ENCODE assay signal across 14 cellular contexts in the genomic region with DNA sequence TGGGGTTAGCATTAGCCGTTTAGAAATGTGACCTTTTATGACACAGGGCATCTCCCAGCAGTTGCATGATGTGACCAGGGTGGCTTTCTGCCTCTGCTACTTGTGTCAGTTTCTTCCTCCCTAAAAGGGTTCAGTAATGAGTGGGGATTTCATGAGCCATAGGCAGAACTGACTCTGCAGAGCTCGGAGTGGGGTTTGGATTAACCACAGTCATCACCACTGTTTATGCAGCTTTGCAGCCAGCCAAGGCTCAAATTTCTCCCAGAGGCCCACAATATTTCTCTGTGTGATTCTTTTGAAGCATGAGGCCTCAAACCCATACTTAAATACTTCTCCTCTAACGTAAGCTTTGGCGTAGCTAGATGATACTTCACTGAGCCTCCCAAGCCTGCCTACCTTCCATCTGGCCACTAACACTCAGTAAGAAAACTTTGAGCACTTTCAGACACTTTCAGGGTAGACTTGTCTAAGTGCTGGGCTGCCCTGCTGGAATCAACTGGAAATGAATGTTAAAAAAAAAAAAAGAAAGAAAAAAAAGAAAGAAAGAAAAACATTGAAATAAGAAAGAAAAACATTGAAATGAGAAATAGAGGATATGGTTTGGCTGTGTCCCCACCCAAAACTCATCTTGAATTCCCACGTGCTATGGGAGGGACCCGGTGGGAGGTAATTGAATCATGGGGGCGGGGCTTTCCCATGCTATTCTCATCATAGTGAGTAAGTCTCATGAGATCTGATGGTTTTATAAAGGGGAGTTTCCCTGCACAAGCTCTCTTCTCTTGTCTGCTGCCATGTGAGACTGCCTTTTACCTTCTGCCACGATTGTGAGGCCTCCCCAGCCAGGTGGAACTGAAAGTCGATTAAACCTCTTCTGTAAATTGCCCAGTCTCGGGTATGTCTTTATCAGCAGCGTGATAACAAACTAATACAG. TPM values are rescaled to one million over a fixed set of nuclear protein-coding genes. Genes with fewer than 3 reads are reported as not detected.
DNase-seq lines count a peak whose midpoint lies in the region; ATAC-seq, FAIRE-seq and TF ChIP-seq lines count a peak whose summit lies in the region.
"Had no signal": no experiment of that assay in that cellular context is flagged by ENCODE, and none has a peak within 500 bp of the region (broad histone marks: within the 10 kb centered on the region; RNA-seq: fewer than 3 reads in every experiment).

No MANE protein-coding gene starts in this region.

- 33% methylated on average over 11 of the region's 11 CpGs for WGBS in K562 (ENCODE audit: insufficient coverage, low coverage, missing lambda C conversion rate)
- WGBS in tibial nerve, 2 donors, result 53 to 54% methylated on average over 11 of the region's 11 CpGs

- H3K4me1 Mint-ChIP-seq in activated naive CD4-positive, alpha-beta T cell treated with anti-CD3 and anti-CD28 coated beads for 36 hours (ENCODE audit: low read depth), result peaks cover 4% of the 10 kb centered on the region
- H3K4me1 Mint-ChIP-seq in memory B cell, result peaks cover 2% of the 10 kb centered on the region

- TF ChIP-seq EP300 in K562 (IDR thresholded peaks at IDR 0.05; ENCODE audit: low read length), result no peak
- peak in 1 of 2 donors; percentile 34 for TF ChIP-seq EP300 in tibial nerve (IDR thresholded peaks at IDR 0.05)

- no peak for TF ChIP-seq RAD21 in K562 (CRISPR knock-in tag; conservative IDR thresholded peaks at IDR 0.05 in 1 of 2, IDR thresholded peaks at IDR 0.05 in 1 of 2)

- in situ Hi-C loops in K562 (cut with MboI), result no loop called here

- DNase-seq in activated naive CD4-positive, alpha-beta T cell treated with anti-CD3 and anti-CD28 coated beads for 36 hours, result peak; percentile 63
- no peak for DNase-seq in activated naive CD4-positive, alpha-beta T cell treated with anti-CD3 and anti-CD28 coated beads, Interleukin-2, amount 50 U/mL, for 16 hours
- no peak for DNase-seq in K562 (ENCODE audit: extremely low read depth in 1 of 4, low spot score in 3 of 4)
- DNase-seq in memory B cell (ENCODE audit: low spot score in 2 of 2), result no peak
- peak; percentile 76 to 85 for DNase-seq in tibial nerve (ENCODE audit: low spot score in 2 of 2)
- DNase-seq in Peyer's patch, result no peak
- DNase-seq: BE2C, NCI-H1436, upper lobe of right lung had no signal

- TF ChIP-seq CTCF in K562 (IDR thresholded peaks at IDR 0.05 in 2 of 3, conservative IDR thresholded peaks at IDR 0.05 in 1 of 3; ENCODE audit: insufficient read depth in 2 of 3, low read depth in 1 of 3, low read length in 3 of 3), result no peak
- TF ChIP-seq CTCF in tibial nerve (IDR thresholded peaks at IDR 0.05), result no peak
- peak in 1 of 6 experiments; percentile 2 for TF ChIP-seq CTCF in Peyer's patch (IDR thresholded peaks at IDR 0.05)

- no peak for FAIRE-seq in K562 (lab: Jason Lieb, UNC)
- FAIRE-seq: GM12892 had no signal

- no TSS peak for BruUV-seq in K562 (replicated peaks; lab: Mats Ljungman, UMichigan)

- no peaks in the 10 kb centered on the region for H4K20me1 ChIP-seq in K562 (replicated peaks; ENCODE audit: control insufficient read depth, insufficient read depth, low read length)

- H3K27ac ChIP-seq in K562 (ENCODE audit: extremely low read depth, low read depth, low read length), result no peak overlapping the region
- H3K27ac ChIP-seq in tibial nerve, result peak overlapping the region in 2 of 4 donors; percentile 77 to 87
- H3K27ac ChIP-seq in Peyer's patch, result peak overlapping the region in 2 of 4 donors; percentile 23 to 48
- H3K27ac ChIP-seq: upper lobe of right lung had no signal

- H3K4me3 ChIP-seq in K562, result no peak overlapping the region
- H3K4me3 ChIP-seq in tibial nerve, result no peak overlapping the region
- no peak overlapping the region for H3K4me3 ChIP-seq in Peyer's patch
- H3K4me3 ChIP-seq: coronary artery, upper lobe of right lung had no signal

- peaks cover 2% of the 10 kb centered on the region for H3K27me3 Mint-ChIP-seq in activated naive CD4-positive, alpha-beta T cell treated with anti-CD3 and anti-CD28 coated beads for 36 hours (ENCODE audit: low read depth)
- H3K27me3 Mint-ChIP-seq in memory B cell, result peaks cover 3% of the 10 kb centered on the region

- no peaks in the 10 kb centered on the region for H3K79me2 ChIP-seq in K562 (ENCODE audit: control insufficient read depth, insufficient read depth, low read length)

- H3K36me3 Mint-ChIP-seq in activated naive CD4-positive, alpha-beta T cell treated with anti-CD3 and anti-CD28 coated beads for 36 hours (ENCODE audit: low read depth), result no peaks in the 10 kb centered on the region
- no peaks in the 10 kb centered on the region for H3K36me3 Mint-ChIP-seq in memory B cell

- no peaks in the 10 kb centered on the region for H3K9me1 ChIP-seq in K562 (ENCODE audit: control insufficient read depth, insufficient read depth, low read length)

- no peak overlapping the region for H3K4me3 Mint-ChIP-seq in activated naive CD4-positive, alpha-beta T cell treated with anti-CD3 and anti-CD28 coated beads for 36 hours
- H3K4me3 Mint-ChIP-seq in memory B cell, result no peak overlapping the region

- H3K36me3 ChIP-seq in K562 (ENCODE audit: control insufficient read depth, insufficient read depth, low read length), result no peaks in the 10 kb centered on the region
- no peaks in the 10 kb centered on the region for H3K36me3 ChIP-seq in tibial nerve
- no peaks in the 10 kb centered on the region for H3K36me3 ChIP-seq in Peyer's patch
- H3K36me3 ChIP-seq: BE2C, upper lobe of right lung had no signal

- intact Hi-C loops in activated naive CD4-positive, alpha-beta T cell treated with anti-CD3 and anti-CD28 coated beads for 36 hours (cut with micrococcal nuclease), result no loop called here
- intact Hi-C loops in K562 (cut with micrococcal nuclease), result no loop called here

- no peaks in the 10 kb centered on the region for H3K9me3 ChIP-seq in K562 (replicated peaks; ENCODE audit: control insufficient read depth, insufficient read depth, low read depth, low read length)
- no peaks in the 10 kb centered on the region for H3K9me3 ChIP-seq in tibial nerve
- H3K9me3 ChIP-seq in Peyer's patch, result no peaks in the 10 kb centered on the region
- H3K9me3 ChIP-seq: BE2C, upper lobe of right lung had no signal

- no peaks in the 10 kb centered on the region for H3K27me3 ChIP-seq in K562 (ENCODE audit: control insufficient read depth in 2 of 2, insufficient read depth in 2 of 2, low read length in 2 of 2)
- no peaks in the 10 kb centered on the region for H3K27me3 ChIP-seq in tibial nerve
- H3K27me3 ChIP-seq in Peyer's patch, result no peaks in the 10 kb centered on the region
- H3K27me3 ChIP-seq: BE2C, upper lobe of right lung had no signal

- H3K27ac Mint-ChIP-seq in activated naive CD4-positive, alpha-beta T cell treated with anti-CD3 and anti-CD28 coated beads for 36 hours, result no peak overlapping the region
- H3K27ac Mint-ChIP-seq in memory B cell, result peak overlapping the region; percentile 38

- ATAC-seq in K562, result no peak; the same call in 2 of the 3 replicates
- ATAC-seq in memory B cell (ENCODE audit: low read depth), result peak; percentile 55
- ATAC-seq in GM19351 (IDR thresholded peaks at IDR 0.05; ENCODE audit: unreplicated experiment), result no peak
- ATAC-seq in GM19455 (IDR thresholded peaks at IDR 0.05; ENCODE audit: unreplicated experiment), result no peak
- ATAC-seq: upper lobe of right lung had no signal

- no peak for TF ChIP-seq POLR2A in K562 (conservative IDR thresholded peaks at IDR 0.05)
- TF ChIP-seq POLR2A in tibial nerve (IDR thresholded peaks at IDR 0.05), result no peak
- no peak for TF ChIP-seq POLR2A in Peyer's patch (IDR thresholded peaks at IDR 0.05)

- no peaks in the 10 kb centered on the region for H3K9me3 Mint-ChIP-seq in activated naive CD4-positive, alpha-beta T cell treated with anti-CD3 and anti-CD28 coated beads for 36 hours
- peaks cover 6% of the 10 kb centered on the region for H3K9me3 Mint-ChIP-seq in memory B cell

- H3K4me2 ChIP-seq in K562 (ENCODE audit: insufficient read depth, low read length), result no peak overlapping the region

- POLR2A ChIA-PET in K562 (lab: Yijun Ruan, JAX), result interaction anchor here (0.6 to 3.5 kb wide), 4 partner anchors 8 to 22 kb away, joined by 3 to 13 read pairs (median 4); partner anchors contain the start of gene LAPTM4A

- no peak overlapping the region for H3K9ac ChIP-seq in K562 (ENCODE audit: insufficient read depth in 1 of 2, low read depth in 2 of 2, low read length in 2 of 2)

- H3K4me1 ChIP-seq in K562 (replicated peaks in 1 of 2; ENCODE audit: control insufficient read depth in 2 of 2, insufficient read depth in 2 of 2, low read length in 2 of 2), result peaks cover 0 to 3% of the 10 kb centered on the region in 2 experiments; a peak in 1 of 5 replicates
- peaks cover 0 to 29% (median 4%) of the 10 kb centered on the region in 4 donors for H3K4me1 ChIP-seq in tibial nerve
- H3K4me1 ChIP-seq in Peyer's patch, result peaks cover 0 to 11% (median 0%) of the 10 kb centered on the region in 4 donors

- CTCF ChIA-PET in activated naive CD4-positive, alpha-beta T cell treated with anti-CD3 and anti-CD28 coated beads for 36 hours (lab: Charles Lee), result no interaction called here
- CTCF ChIA-PET in K562 (lab: Yijun Ruan, JAX; ENCODE audit: low intra/inter-chr PET ratio), result no interaction called here

- H2AFZ ChIP-seq in K562 (ENCODE audit: low read depth, low read length), result peak overlapping the region; percentile 25

RNA-seq across cellular contexts. Expression of gene LAPTM4A, which starts 11.5 kb away (rescaled TPM):
- total RNA-seq in activated naive CD4-positive, alpha-beta T cell treated with anti-CD3 and anti-CD28 coated beads for 36 hours, result 10 to 100 TPM; 23.4 to 24.4 TPM
- 58.1 and 78.2 TPM in 2 replicates for total RNA-seq in K562 (2011; cell fraction: chromatin; rRNA removed; ENCODE audit: low replicate concordance)
- total RNA-seq in K562 (2011; cell fraction: nucleolus; rRNA removed), result 57.9 and 60.0 TPM in 2 replicates
- total RNA-seq in K562 (2011; cell fraction: nucleoplasm; rRNA removed), result 87.9 and 89.5 TPM in 2 replicates
- total RNA-seq in K562 (2014; rRNA removed), result 13.4 and 18.7 TPM in 2 replicates
- total RNA-seq in K562 (2014; rRNA removed; fragmentation: Illumina TruSeq; extraction: Trizol), result 23.2 and 31.2 TPM in 2 replicates
- 31.0 and 31.3 TPM in 2 replicates for total RNA-seq in K562 (2015; rRNA removed; fragmentation: Illumina TruSeq; extraction: Trizol)
- 45.1 and 46.0 TPM in 2 replicates for total RNA-seq in K562 (2021)
- polyA plus RNA-seq in K562 (2011; rRNA removed), result 139 and 167 TPM in 2 replicates
- 50.0 and 148 TPM in 2 replicates for polyA plus RNA-seq in K562 (2011; cell fraction: cytosol; rRNA removed)
- 31.2 and 52.6 TPM in 2 replicates for polyA plus RNA-seq in K562 (2011; cell fraction: nucleus; rRNA removed)
- polyA plus RNA-seq in K562 (2012), result 55.6 and 56.3 TPM in 2 replicates
- 53.9 and 64.5 TPM in 2 replicates for polyA plus RNA-seq in K562 (2014; fragmentation: Illumina TruSeq; extraction: Trizol)
- polyA plus RNA-seq in K562 (2014; fragmentation: Nextera tagmentation; extraction: Ambion mirVana), result 100 to 1,000 TPM; 141 to 157 TPM
- polyA plus RNA-seq in K562 (2014; rRNA removed), result 50.1 and 64.3 TPM in 2 replicates
- 76.5 and 97.3 TPM in 2 replicates for polyA minus RNA-seq in K562 (2011; rRNA and poly(A)+ RNA removed)
- 21.9 and 33.3 TPM in 2 replicates for polyA minus RNA-seq in K562 (2011; cell fraction: cytosol; rRNA and poly(A)+ RNA removed)
- polyA minus RNA-seq in K562 (2011; cell fraction: nucleus; rRNA and poly(A)+ RNA removed), result 15.9 and 29.5 TPM in 2 replicates
- total RNA-seq in tibial nerve, result 100 to 1,000 TPM; 138 to 216 (median 191) TPM
- total RNA-seq in Peyer's patch, result 10 to 100 TPM; 27.3 to 65.0 (median 50.0) TPM

RNA-seq across cellular contexts. Expression of gene MATN3, which starts 50.4 kb away (rescaled TPM):
- not detected for total RNA-seq in activated naive CD4-positive, alpha-beta T cell treated with anti-CD3 and anti-CD28 coated beads for 36 hours
- not detected in 2 replicates for total RNA-seq in K562 (2011; cell fraction: chromatin; rRNA removed; ENCODE audit: low replicate concordance)
- total RNA-seq in K562 (2011; cell fraction: nucleolus; rRNA removed), result not detected in 2 replicates
- total RNA-seq in K562 (2011; cell fraction: nucleoplasm; rRNA removed), result not detected in 2 replicates
- total RNA-seq in K562 (2014; rRNA removed) (not detected in 2 replicates), K562 (2014; rRNA removed; fragmentation: Illumina TruSeq; extraction: Trizol) (not detected in 2 replicates), K562 (2015; rRNA removed; fragmentation: Illumina TruSeq; extraction: Trizol) (not detected in 2 replicates), K562 (2021) (not detected in 2 replicates), tibial nerve (10 to 100 TPM; 11.4 to 35.2 (median 29.8) TPM), Peyer's patch (under 1 TPM in 1 of 4 donors, not detected in 3; 0.40 TPM)
- polyA plus RNA-seq in K562 (2011; rRNA removed) (not detected in 2 replicates), K562 (2014; fragmentation: Illumina TruSeq; extraction: Trizol) (not detected in 2 replicates), K562 (2014; fragmentation: Nextera tagmentation; extraction: Ambion mirVana) (not detected), K562 (2014; rRNA removed) (0.30 TPM in 1 of 2 replicates, not detected in the other)
- polyA plus RNA-seq in K562 (2011; cell fraction: cytosol; rRNA removed), result 0.04 TPM in 1 of 2 replicates, not detected in the other
- polyA plus RNA-seq in K562 (2011; cell fraction: nucleus; rRNA removed), result not detected in 2 replicates
- not detected in 2 replicates for polyA plus RNA-seq in K562 (2012)
- not detected in 2 replicates for polyA minus RNA-seq in K562 (2011; rRNA and poly(A)+ RNA removed)
- polyA minus RNA-seq in K562 (2011; cell fraction: cytosol; rRNA and poly(A)+ RNA removed), result not detected in 2 replicates
- polyA minus RNA-seq in K562 (2011; cell fraction: nucleus; rRNA and poly(A)+ RNA removed), result not detected in 2 replicates
- total RNA-seq: activated CD8-positive, alpha-beta memory T cell treated with anti-CD3 and anti-CD28 coated beads for 36 hours had no signal

Comparison
In these comparisons a context has a peak if more than half of its experiments do, and no peak if none do; other contexts are left out.
1. DNase-seq: peak in activated naive CD4-positive, alpha-beta T cell treated with anti-CD3 and anti-CD28 coated beads for 36 hours (single experiment) and tibial nerve (2 of 2); none in activated naive CD4-positive, alpha-beta T cell treated with anti-CD3 and anti-CD28 coated beads, Interleukin-2, amount 50 U/mL, for 16 hours (single experiment), K562 (0 of 4), memory B cell (0 of 2) and Peyer's patch (0 of 3).
2. RNA of gene MATN3, which starts 50.4 kb away (total RNA-seq): 11.4 to 35.2 TPM in tibial nerve; 0.40 TPM in Peyer's patch, not detected in K562 and not detected in activated naive CD4-positive, alpha-beta T cell treated with anti-CD3 and anti-CD28 coated beads for 36 hours; every median in the first group is over 4 times any median in the second.